16 cellular contexts compared by ENCODE assay signal in genomic region chr10:13971586-13972475, GRCh38.
A peak's percentile ranks its signal among the peaks of the same experiment; 100 is the strongest.
DNase-seq lines count a peak whose midpoint lies in the region; ATAC-seq and TF ChIP-seq lines count a peak whose summit lies in the region.
"Had no signal": no experiment of that assay in that cellular context is flagged by ENCODE, and none has a peak within 500 bp of the region (broad histone marks: within the 10 kb centered on the region; RNA-seq: fewer than 3 reads in every experiment).

No MANE protein-coding gene starts in this region.

- H3K4me3 ChIP-seq in astrocyte of the cerebellum (ENCODE audit: low read depth, low read length) (no peak overlapping the region), iPS-18a (ENCODE audit: low read length) (no peak overlapping the region), smooth muscle cell (no peak overlapping the region), Karpas-422 (ENCODE audit: low read length) (no peak overlapping the region)
- H3K4me3 ChIP-seq: hepatocyte had no signal

- H4K20me1 ChIP-seq in smooth muscle cell (ENCODE audit: low read depth): no peaks in the 10 kb centered on the region
- H4K20me1 ChIP-seq in Karpas-422 (ENCODE audit: insufficient read depth, low read depth, low read length): no peaks in the 10 kb centered on the region

- H3F3A ChIP-seq in smooth muscle cell (ENCODE audit: low read depth): no peaks in the 10 kb centered on the region

- in situ Hi-C loops in astrocyte of the cerebellum (cut with HindIII; ENCODE audit: low sequenced_read_pairs) (no loop called here), GM13977 (cut with MboI; ENCODE audit: low pct_unique_long_range_greater_than_20kb, low sequenced_read_pairs, unreplicated experiment) (no loop called here)

- no peak overlapping the region for H2AFZ ChIP-seq in smooth muscle cell (ENCODE audit: low read depth)
- no peak overlapping the region for H2AFZ ChIP-seq in Karpas-422 (ENCODE audit: low read length)
- H2AFZ ChIP-seq: hepatocyte had no signal

- WGBS in smooth muscle cell (ENCODE audit: low lambda C conversion rate): 57% methylated on average over 10 of the region's 10 CpGs

- peak; percentile 5 to 8 for DNase-seq in NCI-H524 (lab: John Stamatoyannopoulos, UW)
- DNase-seq in NCI-H524 treated with DMSO at 0.1 percent for 48 hours (lab: John Stamatoyannopoulos, UW): no peak
- DNase-seq in astrocyte of the cerebellum (ENCODE audit: low read depth): peak; percentile 63
- DNase-seq in smooth muscle cell (lab: John Stamatoyannopoulos, UW; ENCODE audit: unreplicated experiment): no peak
- no peak for DNase-seq in Karpas-422
- no peak for DNase-seq in GM13977 (ENCODE audit: low spot score)
- DNase-seq: activated CD8-positive, alpha-beta T cell treated with anti-CD3 and anti-CD28 coated beads, Interleukin-2, amount 10 ng/mL, durations not matched to agents 7 days and 5 days; activated naive CD8-positive, alpha-beta T cell treated with anti-CD3 and anti-CD28 coated beads, Interleukin-2, amount 10 ng/mL, durations not matched to agents 7 days and 5 days; effector memory CD8-positive, alpha-beta T cell; NCI-H2171; right cardiac atrium; T1000 had no signal

- H3K27ac ChIP-seq in iPS-18a (ENCODE audit: low read length): no peak overlapping the region
- H3K27ac ChIP-seq in smooth muscle cell (ENCODE audit: low read depth): no peak overlapping the region
- no peak overlapping the region for H3K27ac ChIP-seq in Karpas-422 (ENCODE audit: low read length)
- H3K27ac ChIP-seq: 22Rv1, hepatocyte had no signal

- no peaks in the 10 kb centered on the region for H3K79me2 ChIP-seq in smooth muscle cell (ENCODE audit: low read depth)
- no peaks in the 10 kb centered on the region for H3K79me2 ChIP-seq in Karpas-422 (ENCODE audit: low read length)
- H3K79me2 ChIP-seq: hepatocyte had no signal

- TF ChIP-seq CTCF in astrocyte of the cerebellum (IDR thresholded peaks at IDR 0.05; ENCODE audit: low read depth, low read length, missing control alignments) (no peak), smooth muscle cell (IDR thresholded peaks at IDR 0.05; ENCODE audit: borderline replicate concordance, insufficient read depth, poor library complexity, severe bottlenecking) (no peak), GM13977 (IDR thresholded peaks at IDR 0.05; ENCODE audit: extremely low read depth, insufficient read depth, missing control alignments) (no peak)

- no peak for ATAC-seq in GM18867 (IDR thresholded peaks at IDR 0.05; ENCODE audit: unreplicated experiment)
- ATAC-seq: activated CD8-positive, alpha-beta T cell treated with anti-CD3 and anti-CD28 coated beads, Interleukin-2, amount 10 ng/mL, durations not matched to agents 7 days and 5 days; effector memory CD8-positive, alpha-beta T cell had no signal

- H3K4me2 ChIP-seq in smooth muscle cell (peak overlapping the region; percentile 53), Karpas-422 (ENCODE audit: low read depth, low read length, poor library complexity, severe bottlenecking) (no peak overlapping the region)
- H3K4me2 ChIP-seq: hepatocyte had no signal

- no peaks in the 10 kb centered on the region for H3K9me3 ChIP-seq in iPS-18a (ENCODE audit: control insufficient read depth, low read depth, low read length)
- no peaks in the 10 kb centered on the region for H3K9me3 ChIP-seq in smooth muscle cell (replicated peaks; ENCODE audit: low read depth)
- H3K9me3 ChIP-seq in Karpas-422 (ENCODE audit: low read length): no peaks in the 10 kb centered on the region

- H3K36me3 ChIP-seq in iPS-18a (ENCODE audit: control insufficient read depth, low read depth, low read length) (no peaks in the 10 kb centered on the region), smooth muscle cell (ENCODE audit: low read depth) (no peaks in the 10 kb centered on the region), Karpas-422 (ENCODE audit: insufficient read depth, low read length) (no peaks in the 10 kb centered on the region)

- no peaks in the 10 kb centered on the region for H3K9me2 ChIP-seq in Karpas-422 (replicated peaks; ENCODE audit: insufficient read depth, low read length)

- H3K27me3 ChIP-seq in iPS-18a (ENCODE audit: control insufficient read depth, insufficient read depth, low read length) (no peaks in the 10 kb centered on the region), smooth muscle cell (ENCODE audit: low read depth) (no peaks in the 10 kb centered on the region), Karpas-422 (ENCODE audit: low read length) (no peaks in the 10 kb centered on the region)

- H3K4me1 ChIP-seq in iPS-18a (ENCODE audit: control insufficient read depth, low read depth, low read length): peaks cover 20% of the 10 kb centered on the region
- peaks cover 15% of the 10 kb centered on the region for H3K4me1 ChIP-seq in smooth muscle cell (ENCODE audit: low read depth)
- H3K4me1 ChIP-seq in Karpas-422 (ENCODE audit: low read length): no peaks in the 10 kb centered on the region

- H3K9ac ChIP-seq in iPS-18a (ENCODE audit: low read length): peak overlapping the region; percentile 4
- no peak overlapping the region for H3K9ac ChIP-seq in smooth muscle cell (ENCODE audit: low read depth)
- no peak overlapping the region for H3K9ac ChIP-seq in Karpas-422 (ENCODE audit: low read length)

Comparison
In these comparisons a context has a peak if more than half of its experiments do, and no peak if none do; other contexts are left out.
1. DNase-seq: peak in NCI-H524 (2 of 2) and astrocyte of the cerebellum (single experiment); none in NCI-H524 treated with DMSO at 0.1 percent for 48 hours (single experiment), smooth muscle cell (single experiment), Karpas-422 (single experiment) and GM13977 (single experiment).